32 cellular contexts compared by ENCODE assay signal in genomic region chr17:71993363-71993762, GRCh38.
"Had no signal": no experiment of that assay in that cellular context is flagged by ENCODE, and none has a peak within 500 bp of the region (broad histone marks: within the 10 kb centered on the region; RNA-seq: fewer than 3 reads in every experiment).

No MANE protein-coding gene starts in this region.

- H3K27ac ChIP-seq: adrenal gland, body of pancreas, gastrocnemius medialis had no signal

- H3K36me3 Mint-ChIP-seq: activated naive CD4-positive, alpha-beta T cell treated with anti-CD3 and anti-CD28 coated beads, Interleukin-2, amount 50 U/mL, for 24 hours; activated naive CD8-positive, alpha-beta T cell treated with anti-CD3 and anti-CD28 coated beads for 36 hours had no signal

- H3K9me3 Mint-ChIP-seq: activated CD8-positive, alpha-beta T cell treated with anti-CD3 and anti-CD28 coated beads for 36 hours; activated naive CD4-positive, alpha-beta T cell treated with anti-CD3 and anti-CD28 coated beads for 36 hours; activated naive CD8-positive, alpha-beta T cell treated with anti-CD3 and anti-CD28 coated beads, Interleukin-2, amount 50 U/mL, for 24 hours; activated T-cell treated with anti-CD3 and anti-CD28 coated beads, Interleukin-2, amount 50 U/mL, for 4 hours had no signal

- H3K4me1 ChIP-seq: adrenal gland, body of pancreas, gastrocnemius medialis had no signal

- ATAC-seq: activated CD8-positive, alpha-beta T cell treated with anti-CD3 and anti-CD28 coated beads for 36 hours; activated naive CD8-positive, alpha-beta T cell treated with anti-CD3 and anti-CD28 coated beads, Interleukin-2, amount 50 U/mL, for 24 hours; activated T-cell treated with anti-CD3 and anti-CD28 coated beads, Interleukin-2, amount 50 U/mL, for 4 hours; activated T-helper 17 cell treated with anti-CD3 and anti-CD28 coated beads, Interleukin-2, amount 50 U/mL, for 72 hours; body of pancreas; effector memory CD8-positive, alpha-beta T cell; gastrocnemius medialis; T-helper 17 cell had no signal

- H3K27me3 ChIP-seq: adrenal gland, body of pancreas, gastrocnemius medialis had no signal

- H3K4me3 ChIP-seq: adrenal gland, body of pancreas, gastrocnemius medialis had no signal

- H3K9me3 ChIP-seq: adrenal gland, body of pancreas, gastrocnemius medialis had no signal

- FAIRE-seq: colon had no signal

- H3K36me3 ChIP-seq: adrenal gland, gastrocnemius medialis had no signal

- DNase-seq: activated CD4-positive, alpha-beta T cell treated with anti-CD3 and anti-CD28 coated beads for 4 hours; activated CD4-positive, alpha-beta T cell treated with anti-CD3 and anti-CD28 coated beads, Interleukin-2, amount 10 ng/mL, durations not matched to agents 7 days and 5 days; activated CD4-positive, alpha-beta T cell treated with anti-CD3 and anti-CD28 coated beads, Interleukin-2, amount 50 U/mL, for 4 hours; activated CD4-positive, CD25-positive, alpha-beta regulatory T cell; activated CD4-positive, CD25-positive, alpha-beta regulatory T cell treated with anti-CD3 and anti-CD28 coated beads, Interleukin-2, amount 50 U/mL, for 72 hours; activated CD8-positive, alpha-beta memory T cell treated with anti-CD3 and anti-CD28 coated beads for 24 hours; activated CD8-positive, alpha-beta T cell treated with anti-CD3 and anti-CD28 coated beads for 36 hours; activated effector memory CD4-positive, alpha-beta T cell treated with Interleukin-2 at 50 U/mL for 16 hours; activated gamma-delta T cell treated with Interleukin-2 at 50 U/mL for 16 hours; activated naive CD4-positive, alpha-beta T cell treated with anti-CD3 and anti-CD28 coated beads for 36 hours; activated naive CD8-positive, alpha-beta T cell treated with anti-CD3 and anti-CD28 coated beads for 36 hours; activated naive CD8-positive, alpha-beta T cell treated with anti-CD3 and anti-CD28 coated beads, Interleukin-2, amount 50 U/mL, for 24 hours; activated T-cell treated with anti-CD3 and anti-CD28 coated beads, Interleukin-2, amount 50 U/mL, for 4 hours; adrenal gland; amygdala; aorta; body of pancreas; caudate nucleus; cortex of kidney; dermis blood vessel endothelial cell; effector CD4-positive, alpha-beta T cell; effector memory CD8-positive, alpha-beta T cell; foreskin fibroblast; gastrocnemius medialis; glutamatergic neuron; T-helper 1 cell; T-helper 17 cell; T1000 had no signal

- H3K27me3 Mint-ChIP-seq: activated CD4-positive, alpha-beta T cell treated with anti-CD3 and anti-CD28 coated beads, Interleukin-2, amount 10 ng/mL, durations not matched to agents 7 days and 5 days; activated naive CD4-positive, alpha-beta T cell treated with anti-CD3 and anti-CD28 coated beads, Interleukin-2, amount 50 U/mL, for 24 hours; activated naive CD8-positive, alpha-beta T cell treated with anti-CD3 and anti-CD28 coated beads, Interleukin-2, amount 50 U/mL, for 24 hours; effector memory CD8-positive, alpha-beta T cell; T-helper 17 cell had no signal

- H3K4me1 Mint-ChIP-seq: activated CD4-positive, alpha-beta T cell treated with anti-CD3 and anti-CD28 coated beads, Interleukin-2, amount 10 ng/mL, durations not matched to agents 7 days and 5 days; activated naive CD4-positive, alpha-beta T cell treated with anti-CD3 and anti-CD28 coated beads, Interleukin-2, amount 50 U/mL, for 24 hours; activated naive CD8-positive, alpha-beta T cell treated with anti-CD3 and anti-CD28 coated beads for 36 hours; activated naive CD8-positive, alpha-beta T cell treated with anti-CD3 and anti-CD28 coated beads, Interleukin-2, amount 50 U/mL, for 24 hours; activated T-helper 17 cell treated with anti-CD3 and anti-CD28 coated beads, Interleukin-2, amount 50 U/mL, for 72 hours; T-helper 17 cell had no signal

- H3K27ac Mint-ChIP-seq: activated CD4-positive, alpha-beta T cell treated with anti-CD3 and anti-CD28 coated beads, Interleukin-2, amount 10 ng/mL, durations not matched to agents 7 days and 5 days; activated CD8-positive, alpha-beta T cell treated with anti-CD3 and anti-CD28 coated beads for 36 hours; activated naive CD4-positive, alpha-beta T cell treated with anti-CD3 and anti-CD28 coated beads for 36 hours; activated naive CD4-positive, alpha-beta T cell treated with anti-CD3 and anti-CD28 coated beads, Interleukin-2, amount 50 U/mL, for 24 hours; activated naive CD8-positive, alpha-beta T cell treated with anti-CD3 and anti-CD28 coated beads for 36 hours; activated naive CD8-positive, alpha-beta T cell treated with anti-CD3 and anti-CD28 coated beads, Interleukin-2, amount 50 U/mL, for 24 hours; activated T-helper 17 cell treated with anti-CD3 and anti-CD28 coated beads, Interleukin-2, amount 50 U/mL, for 72 hours; effector memory CD8-positive, alpha-beta T cell; T-helper 17 cell; T-helper 2 cell treated with Interferon-gamma antibody and Interleukin-4, amounts not matched to agents 5 μg/mL and 100 μg/mL, for 36 hours had no signal

- H3K4me3 Mint-ChIP-seq: activated CD4-positive, alpha-beta T cell treated with anti-CD3 and anti-CD28 coated beads, Interleukin-2, amount 10 ng/mL, durations not matched to agents 7 days and 5 days; activated CD8-positive, alpha-beta T cell treated with anti-CD3 and anti-CD28 coated beads for 36 hours; activated naive CD4-positive, alpha-beta T cell treated with anti-CD3 and anti-CD28 coated beads for 36 hours; activated naive CD4-positive, alpha-beta T cell treated with anti-CD3 and anti-CD28 coated beads, Interleukin-2, amount 50 U/mL, for 24 hours; activated naive CD8-positive, alpha-beta T cell treated with anti-CD3 and anti-CD28 coated beads for 36 hours; activated naive CD8-positive, alpha-beta T cell treated with anti-CD3 and anti-CD28 coated beads, Interleukin-2, amount 50 U/mL, for 24 hours; activated T-cell treated with anti-CD3 and anti-CD28 coated beads, Interleukin-2, amount 50 U/mL, for 4 hours; activated T-helper 17 cell treated with anti-CD3 and anti-CD28 coated beads, Interleukin-2, amount 50 U/mL, for 72 hours; effector memory CD8-positive, alpha-beta T cell; T-helper 17 cell; T-helper 2 cell treated with Interferon-gamma antibody and Interleukin-4, amounts not matched to agents 5 μg/mL and 100 μg/mL, for 36 hours had no signal
